Comparison of ENCODE assay signal across 8 cellular contexts in the genomic region with DNA sequence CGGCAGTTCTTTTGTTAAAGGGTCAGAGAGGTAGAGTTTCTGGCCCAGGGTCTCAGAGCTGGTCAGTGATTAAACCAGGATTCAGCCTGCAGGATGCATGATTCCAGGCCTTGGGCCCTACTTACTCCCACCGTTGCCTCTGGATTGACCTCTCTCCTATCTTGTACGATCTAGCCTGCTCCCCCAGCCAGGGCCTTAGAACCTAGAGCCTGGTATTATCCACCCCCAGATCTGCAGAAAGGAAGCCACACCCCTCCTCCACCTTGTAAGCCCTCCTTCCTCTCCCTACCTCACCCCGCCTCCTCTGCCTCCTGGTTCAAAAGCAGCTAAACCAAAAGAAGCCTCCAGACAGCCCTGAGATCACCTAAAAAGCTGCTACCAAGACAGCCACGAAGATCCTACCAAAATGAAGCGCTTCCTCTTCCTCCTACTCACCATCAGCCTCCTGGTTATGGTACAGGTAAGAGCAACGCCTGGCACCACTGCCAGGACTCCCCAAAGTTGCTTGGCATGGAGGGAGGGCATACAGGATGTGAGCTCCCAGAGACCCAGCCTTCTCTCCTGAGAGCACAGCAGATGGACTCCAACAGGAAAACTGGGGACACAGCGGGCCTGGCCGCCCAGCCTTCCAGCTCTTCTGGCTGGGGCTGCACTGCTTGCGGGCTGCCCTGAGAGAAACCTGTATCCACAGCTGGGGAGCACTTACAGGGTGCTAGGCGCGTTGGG. TPM values are rescaled to one million over a fixed set of nuclear protein-coding genes. Genes with fewer than 3 reads are reported as not detected.
DNase-seq lines count a peak whose midpoint lies in the region; ATAC-seq and TF ChIP-seq lines count a peak whose summit lies in the region.

TSS of gene CD52 (plus strand) at position 347 of the 726 bp plus-strand sequence. CDS start at position 407, 60 bp downstream.

- no peak for TF ChIP-seq CTCF in HCT116 (IDR thresholded peaks at IDR 0.05 in 2 of 3, conservative IDR thresholded peaks at IDR 0.05 in 1 of 3; ENCODE audit: borderline replicate concordance in 1 of 3, insufficient read depth in 1 of 3, low read depth in 2 of 3, low read length in 2 of 3)
- TF ChIP-seq CTCF in WTC11 (IDR thresholded peaks at IDR 0.05) = no peak
- no peak for TF ChIP-seq CTCF in endodermal cell (conservative IDR thresholded peaks at IDR 0.05)

- H2AFZ ChIP-seq in HCT116 (ENCODE audit: low read depth, low read length, poor library complexity, severe bottlenecking) = no peak within 1 kb of the TSS

- CTCF ChIA-PET in HCT116 (lab: Charles Lee) (interaction anchor here (2.0 kb wide), 1 partner anchor 32 kb away, joined by 6 read pairs; no protein-coding TSS in a partner anchor), WTC11 (lab: Charles Lee) (interaction anchor here (0.5 to 11.1 kb wide), 12 partner anchors 27 to 127 kb away, joined by 3 to 306 read pairs (median 7); partner anchors contain the start of genes CATSPER4, CEP85, LIN28A and SH3BGRL3), HEK293T (lab: Yijun Ruan, JAX) (interaction anchor here (1.2 to 5.2 kb wide), 3 partner anchors 11 to 38 kb away, joined by 3 to 55 read pairs (median 3); partner anchors contain the start of gene SH3BGRL3)

- POLR2A ChIA-PET in HCT116 (lab: Charles Lee) = no interaction called here
- POLR2A ChIA-PET in WTC11 (lab: Charles Lee) = interaction anchor here (0.6 to 1.3 kb wide), 3 partner anchors 36 to 102 kb away, joined by 3 to 5 read pairs (median 4); partner anchors contain the start of gene CEP85
- POLR2A ChIA-PET in HEK293T (lab: Yijun Ruan, JAX) = interaction anchor here (2.6 kb wide), 1 partner anchor 10 kb away, joined by 12 read pairs; no protein-coding TSS in a partner anchor

- H3K4me3 Mint-ChIP-seq in WTC11 (no peak within 1 kb of the TSS), endodermal cell (peak within 1 kb of the TSS; percentile 4)

- H3K9me2 ChIP-seq in HCT116 (ENCODE audit: insufficient read depth) = no peaks in the 10 kb centered on the region

- H3K27me3 Mint-ChIP-seq in WTC11 (ENCODE audit: low read depth) (peaks cover 13% of the 10 kb centered on the region; the same call in 1 of the 2 replicates), endodermal cell (ENCODE audit: insufficient read depth) (peaks cover 4% of the 10 kb centered on the region)

- no peak within 1 kb of the TSS for H3K4me3 ChIP-seq in HCT116 (replicated peaks in 1 of 2; ENCODE audit: low read depth in 1 of 2, low read length in 2 of 2)
- H3K4me3 ChIP-seq in endodermal cell (ENCODE audit: low read length) = no peak within 1 kb of the TSS

- no TSS peak for BruUV-seq in HCT116 (replicated peaks; lab: Mats Ljungman, UMichigan)

- H3K36me3 ChIP-seq in HCT116 (ENCODE audit: control insufficient read depth in 1 of 2, insufficient read depth in 2 of 2, low read length in 2 of 2) (0 out of 4 replicates have a peak, but pooled peaks cover 0 to 4% of the 10 kb centered on the region in 2 experiments), endodermal cell (ENCODE audit: control insufficient read depth, insufficient read depth, low read length) (no peaks in the 10 kb centered on the region)

- H3K27ac Mint-ChIP-seq in WTC11 (peak within 1 kb of the TSS; percentile 78), endodermal cell (peak within 1 kb of the TSS; percentile 59)

- TF ChIP-seq POLR2A in HCT116 (IDR thresholded peaks at IDR 0.05; ENCODE audit: borderline replicate concordance, extremely low read depth, insufficient read depth, insufficient read length) = no peak

- ATAC-seq in HCT116 (peak; percentile 32), WTC11 (peak; percentile 84), GM19324 (IDR thresholded peaks at IDR 0.05; ENCODE audit: low FRiP score, unreplicated experiment) (no peak)

- peaks cover 33% of the 10 kb centered on the region for H3K4me1 Mint-ChIP-seq in WTC11
- H3K4me1 Mint-ChIP-seq in endodermal cell = peaks cover 26% of the 10 kb centered on the region

- TF ChIP-seq RAD21 in HCT116 (IDR thresholded peaks at IDR 0.05; ENCODE audit: low read depth) = no peak

- no peak within 1 kb of the TSS for H3K4me2 ChIP-seq in HCT116 (ENCODE audit: low read length)

- peaks cover 5 to 16% of the 10 kb centered on the region in 2 experiments; a peak in 3 of 4 replicates for H3K4me1 ChIP-seq in HCT116 (ENCODE audit: control insufficient read depth in 1 of 2, insufficient read depth in 2 of 2, low read length in 2 of 2)
- no peaks in the 10 kb centered on the region for H3K4me1 ChIP-seq in endodermal cell (ENCODE audit: control insufficient read depth, insufficient read depth, low read length)

- RAD21 ChIA-PET in HCT116 (lab: Charles Lee; ENCODE audit: low non-redundant PET in 1 of 2, low total read pairs in 2 of 2, uncharacterized antibody in 2 of 2, unreplicated experiment in 2 of 2) = no interaction called here

- DNase-seq in CD1c-positive myeloid dendritic cell (ENCODE audit: extremely low spot score) (peak; percentile 56), HCT116 (ENCODE audit: low read depth, low spot score) (no peak), WTC11 (ENCODE audit: low spot score) (peak; percentile 45), endodermal cell (peak; percentile 82), HEK293T (ENCODE audit: extremely low spot score) (no peak), posterior cingulate gyrus (no peak)
- DNase-seq in stimulated activated CD8-positive, alpha-beta memory T cell treated with anti-CD3 and anti-CD28 coated beads, Interleukin-12 subunit alpha, Interleukin-12 subunit beta, amount 100 ng/mL, for 1 hour (ENCODE audit: low read depth) = peak; percentile 54

- no peaks in the 10 kb centered on the region for H3K79me2 ChIP-seq in HCT116 (ENCODE audit: insufficient read depth, low read length)

- H3K36me3 Mint-ChIP-seq in WTC11 (peaks cover 6% of the 10 kb centered on the region), endodermal cell (ENCODE audit: low read depth) (peaks cover 5% of the 10 kb centered on the region)

- no peak within 1 kb of the TSS for H3K27ac ChIP-seq in HCT116 (ENCODE audit: low read depth, low read length)
- H3K27ac ChIP-seq in endodermal cell (ENCODE audit: low read depth, low read length) = no peak within 1 kb of the TSS

- 71 to 77% methylated on average over 9 to 12 of the region's 12 CpGs for WGBS in endodermal cell (ENCODE audit: insufficient coverage in 1 of 2, insufficient read length in 1 of 2), 2 experiments

- H3K9me3 Mint-ChIP-seq in WTC11 (no peaks in the 10 kb centered on the region), endodermal cell (no peaks in the 10 kb centered on the region)

- no peaks in the 10 kb centered on the region for H4K20me1 ChIP-seq in HCT116 (ENCODE audit: insufficient read depth)

- H3K9me3 ChIP-seq in HCT116 (ENCODE audit: control insufficient read depth in 1 of 2, insufficient read depth in 1 of 2, low read depth in 1 of 2, low read length in 2 of 2) (no peaks in the 10 kb centered on the region), endodermal cell (ENCODE audit: control insufficient read depth, low read length) (no peaks in the 10 kb centered on the region)

- H3K27me3 ChIP-seq in HCT116 (ENCODE audit: insufficient read depth, low read length) (no peaks in the 10 kb centered on the region; the same call in 1 of the 2 replicates), endodermal cell (ENCODE audit: control insufficient read depth, insufficient read depth, low read length, poor library complexity, severe bottlenecking) (no peaks in the 10 kb centered on the region)

- intact Hi-C loops in HCT116 (cut with micrococcal nuclease) (no loop called here), posterior cingulate gyrus (cut with DNase I) (no loop called here)

- H3K9ac ChIP-seq in HCT116 (ENCODE audit: low read length) (no peak within 1 kb of the TSS), endodermal cell (ENCODE audit: extremely low read depth, low read length, poor library complexity, severe bottlenecking) (no peak within 1 kb of the TSS)

TF ChIP-seq in HCT116, 20 proteins besides CTCF, POLR2A, EP300 and RAD21:
- TF ChIP-seq SIN3A (IDR thresholded peaks at IDR 0.05; ENCODE audit: low read depth) (no peak), POLR2AphosphoS5 (IDR thresholded peaks at IDR 0.05; ENCODE audit: low read depth, low read length) (no peak), SRF (IDR thresholded peaks at IDR 0.05; ENCODE audit: low read depth) (no peak), EGR1 (IDR thresholded peaks at IDR 0.05; ENCODE audit: low read depth) (no peak), ZFX (IDR thresholded peaks at IDR 0.05) (no peak)

TF ChIP-seq in WTC11, 78 proteins besides CTCF, POLR2A, EP300 and RAD21:
- TF ChIP-seq, protein P1, sequence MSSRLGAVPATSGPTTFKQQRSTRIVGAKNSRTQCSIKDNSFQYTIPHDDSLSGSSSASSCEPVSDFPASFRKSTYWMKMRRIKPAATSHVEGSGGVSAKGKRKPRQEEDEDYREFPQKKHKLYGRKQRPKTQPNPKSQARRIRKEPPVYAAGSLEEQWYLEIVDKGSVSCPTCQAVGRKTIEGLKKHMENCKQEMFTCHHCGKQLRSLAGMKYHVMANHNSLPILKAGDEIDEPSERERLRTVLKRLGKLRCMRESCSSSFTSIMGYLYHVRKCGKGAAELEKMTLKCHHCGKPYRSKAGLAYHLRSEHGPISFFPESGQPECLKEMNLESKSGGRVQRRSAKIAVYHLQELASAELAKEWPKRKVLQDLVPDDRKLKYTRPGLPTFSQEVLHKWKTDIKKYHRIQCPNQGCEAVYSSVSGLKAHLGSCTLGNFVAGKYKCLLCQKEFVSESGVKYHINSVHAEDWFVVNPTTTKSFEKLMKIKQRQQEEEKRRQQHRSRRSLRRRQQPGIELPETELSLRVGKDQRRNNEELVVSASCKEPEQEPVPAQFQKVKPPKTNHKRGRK (CRISPR knock-in tag; IDR thresholded peaks at IDR 0.05; ENCODE audit: borderline replicate concordance) = no peak
- TF ChIP-seq HMGA2 (CRISPR knock-in tag; IDR thresholded peaks at IDR 0.05) = no peak

TF ChIP-seq in HEK293T, 16 proteins besides CTCF, POLR2A, EP300 and RAD21 (continues in another document):
- no peak for TF ChIP-seq SP1 (IDR thresholded peaks at IDR 0.05)
- TF ChIP-seq BHLHE40 (IDR thresholded peaks at IDR 0.05; ENCODE audit: borderline replicate concordance) = no peak
- TF ChIP-seq LEF1 (IDR thresholded peaks at IDR 0.05; ENCODE audit: borderline replicate concordance) = no peak
- TF ChIP-seq NFRKB (IDR thresholded peaks at IDR 0.05) = no peak
- no peak for TF ChIP-seq TARDBP (IDR thresholded peaks at IDR 0.05)
- TF ChIP-seq, protein P2, sequence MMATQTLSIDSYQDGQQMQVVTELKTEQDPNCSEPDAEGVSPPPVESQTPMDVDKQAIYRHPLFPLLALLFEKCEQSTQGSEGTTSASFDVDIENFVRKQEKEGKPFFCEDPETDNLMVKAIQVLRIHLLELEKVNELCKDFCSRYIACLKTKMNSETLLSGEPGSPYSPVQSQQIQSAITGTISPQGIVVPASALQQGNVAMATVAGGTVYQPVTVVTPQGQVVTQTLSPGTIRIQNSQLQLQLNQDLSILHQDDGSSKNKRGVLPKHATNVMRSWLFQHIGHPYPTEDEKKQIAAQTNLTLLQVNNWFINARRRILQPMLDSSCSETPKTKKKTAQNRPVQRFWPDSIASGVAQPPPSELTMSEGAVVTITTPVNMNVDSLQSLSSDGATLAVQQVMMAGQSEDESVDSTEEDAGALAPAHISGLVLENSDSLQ (IDR thresholded peaks at IDR 0.05) = no peak

RNA-seq across cellular contexts. Expression of gene CD52, which starts in this region (rescaled TPM):
- total RNA-seq in HCT116 (2021; ENCODE audit: unreplicated experiment) (2.0 TPM), WTC11 (2021) (2.8 to 3.7 TPM (median 3.4 TPM) in 3 replicates), endodermal cell (1 to 10 TPM; 3.7 to 4.4 TPM)
- polyA plus RNA-seq in HCT116 (2012) = 0.62 and 0.95 TPM in 2 replicates
- polyA plus RNA-seq in endodermal cell (2013, experiment 1 of 2) = 0.82 TPM
- not detected for polyA plus RNA-seq in endodermal cell (2013, experiment 2 of 2)

Comparison
In these comparisons a context has a peak if more than half of its experiments do, and no peak if none do; other contexts are left out.
1. DNase-seq: peak in CD1c-positive myeloid dendritic cell (single experiment), WTC11 (single experiment), endodermal cell (single experiment) and stimulated activated CD8-positive, alpha-beta memory T cell treated with anti-CD3 and anti-CD28 coated beads, Interleukin-12 subunit alpha, Interleukin-12 subunit beta, amount 100 ng/mL, for 1 hour (single experiment); none in HCT116 (single experiment), HEK293T (single experiment) and posterior cingulate gyrus (0 of 10).